In the genomic region with DNA sequence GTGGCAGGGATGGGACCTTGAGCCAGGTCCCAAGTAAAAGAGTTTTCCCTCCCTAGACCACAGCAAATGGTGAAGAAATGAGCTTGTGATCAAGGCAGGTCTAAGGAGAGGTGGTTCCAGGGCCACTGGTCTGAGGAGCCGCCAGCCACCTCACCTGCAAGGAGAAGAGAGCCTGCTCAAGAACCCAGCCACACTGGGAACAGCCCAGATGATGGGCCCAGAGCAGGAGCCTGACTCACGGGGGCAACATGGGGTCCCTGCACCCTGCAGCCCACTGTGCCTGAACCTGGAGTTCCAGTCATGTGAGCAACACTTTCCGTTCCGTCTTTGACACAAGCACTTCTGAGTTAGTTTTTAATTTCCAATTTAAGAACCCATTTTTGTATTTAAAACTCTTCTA, we compare ENCODE assay signal across 30 cellular contexts.
"Had no signal": no experiment of that assay in that cellular context is flagged by ENCODE, and none has a peak within 500 bp of the region (broad histone marks: within the 10 kb centered on the region; RNA-seq: fewer than 3 reads in every experiment).

No MANE protein-coding gene starts in this region.

- H3K27ac Mint-ChIP-seq: naive thymus-derived CD4-positive, alpha-beta T cell; natural killer cell; nephron; progenitor cell of endocrine pancreas; stimulated activated memory B cell treated with anti-CD40 and anti-IgM and Interleukin-4, amounts not matched to agents 10 μg/mL and 1 μg/mL and 100 μg/mL, for 72 hours; stimulated activated naive CD8-positive, alpha-beta T cell treated with anti-CD3 and anti-CD28 coated beads, Interleukin-15, amount 100 ng/mL, for 72 hours; type B pancreatic cell had no signal

- H3K36me3 Mint-ChIP-seq: naive thymus-derived CD4-positive, alpha-beta T cell; natural killer cell; stimulated activated memory B cell treated with anti-CD40 and anti-IgM and Interleukin-4, amounts not matched to agents 10 μg/mL and 1 μg/mL and 100 μg/mL, for 72 hours; type B pancreatic cell had no signal

- DNase-seq: naive thymus-derived CD4-positive, alpha-beta T cell; natural killer cell; nucleus accumbens; pancreas; psoas muscle; right cardiac atrium; right lobe of liver; spleen; stimulated activated CD4-positive, alpha-beta T cell treated with anti-CD3 and anti-CD28 coated beads, Interleukin-12 subunit alpha, Interleukin-12 subunit beta, amount 100 ng/mL, for 4 hours; stimulated activated CD4-positive, alpha-beta T cell treated with anti-CD3 and anti-CD28 coated beads, Interleukin-1b, Interleukin-23, amount 100 ng/mL, for 48 hours; stimulated activated CD4-positive, alpha-beta T cell treated with anti-CD3 and anti-CD28 coated beads, Interleukin-4, amount 100 ng/mL, for 1 hour; stimulated activated CD4-positive, alpha-beta T cell treated with anti-CD3 and anti-CD28 coated beads, Interleukin-4, amount 100 ng/mL, for 4 hours; stimulated activated CD8-positive, alpha-beta memory T cell treated with anti-CD3 and anti-CD28 coated beads, Interleukin-4, amount 100 ng/mL, for 48 hours; stimulated activated naive CD4-positive, alpha-beta T cell; stimulated activated naive CD8-positive, alpha-beta T cell treated with anti-CD3 and anti-CD28 coated beads, Interleukin-15, amount 100 ng/mL, for 72 hours; stimulated activated naive CD8-positive, alpha-beta T cell treated with anti-CD3 and anti-CD28 coated beads, Interleukin-15, Interleukin-2, amounts not matched to agents 100 U/mL and 50 U/mL, for 24 hours; substantia nigra; testis; transverse colon; upper lobe of right lung; uterus had no signal

- H3K4me3 ChIP-seq: pancreas, psoas muscle, right lobe of liver, skin epidermis, smooth muscle cell, spleen, suprapubic skin, testis, tibial artery, transverse colon, upper lobe of right lung, uterus had no signal

- H3K27me3 Mint-ChIP-seq: stimulated activated memory B cell treated with anti-CD40 and anti-IgM and Interleukin-4, amounts not matched to agents 10 μg/mL and 1 μg/mL and 100 μg/mL, for 72 hours had no signal

- H3K4me1 ChIP-seq: pancreas, psoas muscle, right lobe of liver, spleen, suprapubic skin, testis, tibial artery, transverse colon, upper lobe of right lung, uterus had no signal

- H3K27ac ChIP-seq: neutrophil, pancreas, psoas muscle, right lobe of liver, skin epidermis, spleen, suprapubic skin, testis, tibial artery, transverse colon, upper lobe of right lung, uterus had no signal

- H3K9me3 Mint-ChIP-seq: natural killer cell; stimulated activated naive CD8-positive, alpha-beta T cell treated with anti-CD3 and anti-CD28 coated beads, Interleukin-15, amount 100 ng/mL, for 72 hours; type B pancreatic cell had no signal

- H3K36me3 ChIP-seq: neutrophil, pancreas, right lobe of liver, spleen, suprapubic skin, tibial artery, transverse colon, upper lobe of right lung, uterus had no signal

- ATAC-seq: naive thymus-derived CD4-positive, alpha-beta T cell; natural killer cell; pancreas; psoas muscle; right cardiac atrium; right lobe of liver; stimulated activated memory B cell treated with anti-CD40 and anti-IgM and Interleukin-4, amounts not matched to agents 10 μg/mL and 1 μg/mL and 100 μg/mL, for 72 hours; stimulated activated naive CD8-positive, alpha-beta T cell treated with anti-CD3 and anti-CD28 coated beads, Interleukin-15, amount 100 ng/mL, for 72 hours; stimulated activated naive CD8-positive, alpha-beta T cell treated with anti-CD3 and anti-CD28 coated beads, Interleukin-15, Interleukin-2, amounts not matched to agents 100 U/mL and 50 U/mL, for 24 hours; upper lobe of right lung had no signal

- H3K4me1 Mint-ChIP-seq: naive thymus-derived CD4-positive, alpha-beta T cell; natural killer cell; stimulated activated memory B cell treated with anti-CD40 and anti-IgM and Interleukin-4, amounts not matched to agents 10 μg/mL and 1 μg/mL and 100 μg/mL, for 72 hours; stimulated activated naive CD8-positive, alpha-beta T cell treated with anti-CD3 and anti-CD28 coated beads, Interleukin-15, amount 100 ng/mL, for 72 hours had no signal

- H3K9me3 ChIP-seq: neutrophil, pancreas, psoas muscle, right lobe of liver, suprapubic skin, testis, transverse colon, upper lobe of right lung, uterus had no signal

- H3K27me3 ChIP-seq: neutrophil, right lobe of liver, testis, tibial artery, transverse colon, upper lobe of right lung, uterus had no signal

- H3K4me3 Mint-ChIP-seq: naive thymus-derived CD4-positive, alpha-beta T cell; natural killer cell; nephron; stimulated activated memory B cell treated with anti-CD40 and anti-IgM and Interleukin-4, amounts not matched to agents 10 μg/mL and 1 μg/mL and 100 μg/mL, for 72 hours; stimulated activated naive CD8-positive, alpha-beta T cell treated with anti-CD3 and anti-CD28 coated beads, Interleukin-15, amount 100 ng/mL, for 72 hours; type B pancreatic cell had no signal
